In the genomic region with DNA sequence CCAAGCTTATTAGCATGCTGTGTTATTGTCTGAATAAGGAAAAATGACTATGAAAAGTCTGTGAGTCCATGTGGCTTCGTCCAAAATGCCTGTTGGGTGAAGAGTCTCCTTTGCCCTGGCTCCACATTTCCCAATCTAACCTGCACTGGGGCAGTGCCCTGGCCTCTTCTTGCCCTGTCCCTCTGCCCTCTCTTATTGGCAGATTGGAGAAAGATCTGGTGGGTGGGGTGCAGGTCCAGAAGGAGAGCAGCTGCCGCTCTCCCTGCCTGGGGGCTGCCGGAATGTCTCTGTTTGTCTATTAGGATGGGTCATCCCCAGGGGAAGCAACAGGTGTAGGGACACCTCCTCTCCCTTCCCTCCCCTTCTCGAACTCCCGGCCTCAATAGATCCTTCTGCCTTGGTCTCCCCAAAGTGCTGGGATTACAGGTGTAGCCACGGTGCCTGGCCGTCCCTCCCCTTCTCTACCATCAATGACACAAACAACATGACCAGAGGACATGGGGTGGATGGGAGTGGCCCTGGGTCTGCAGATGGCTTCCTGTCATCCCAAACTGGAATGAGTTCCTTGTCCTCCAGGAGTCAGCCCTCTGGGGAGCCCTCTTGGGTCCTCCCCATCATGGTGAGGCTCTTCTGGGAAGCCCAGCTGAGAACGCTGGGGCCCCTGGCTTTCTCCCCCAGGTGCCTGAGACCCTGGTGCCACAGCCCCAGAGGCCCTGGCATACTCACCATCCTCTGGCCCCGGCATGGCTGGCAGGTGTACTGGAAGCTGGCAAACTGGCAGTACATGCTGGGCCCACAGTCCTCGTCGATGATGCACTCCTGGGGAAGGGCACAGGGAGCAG, we compare ENCODE assay signal across 1 cellular context.
TF ChIP-seq lines count a peak whose summit lies in the region.

No MANE protein-coding gene starts in this region.

TF ChIP-seq in SK-N-SH, 30 proteins besides CTCF, POLR2A, EP300 and RAD21 (continued from another document):
- TF ChIP-seq JUND (IDR thresholded peaks at IDR 0.05) (no peak), YY1 (IDR thresholded peaks at IDR 0.05; ENCODE audit: low read depth) (no peak), PBX3 (IDR thresholded peaks at IDR 0.05) (no peak), RXRA (IDR thresholded peaks at IDR 0.05; ENCODE audit: borderline replicate concordance, low read depth) (no peak), USF1 (IDR thresholded peaks at IDR 0.05; ENCODE audit: borderline replicate concordance, low read depth) (no peak), FOXM1 (IDR thresholded peaks at IDR 0.05; ENCODE audit: low read depth) (no peak), GATA2 (CRISPR knock-in tag; IDR thresholded peaks at IDR 0.05) (no peak), POLR2AphosphoS5 (IDR thresholded peaks at IDR 0.05; ENCODE audit: low read depth, low read length) (no peak)
- TF ChIP-seq, protein P1, sequence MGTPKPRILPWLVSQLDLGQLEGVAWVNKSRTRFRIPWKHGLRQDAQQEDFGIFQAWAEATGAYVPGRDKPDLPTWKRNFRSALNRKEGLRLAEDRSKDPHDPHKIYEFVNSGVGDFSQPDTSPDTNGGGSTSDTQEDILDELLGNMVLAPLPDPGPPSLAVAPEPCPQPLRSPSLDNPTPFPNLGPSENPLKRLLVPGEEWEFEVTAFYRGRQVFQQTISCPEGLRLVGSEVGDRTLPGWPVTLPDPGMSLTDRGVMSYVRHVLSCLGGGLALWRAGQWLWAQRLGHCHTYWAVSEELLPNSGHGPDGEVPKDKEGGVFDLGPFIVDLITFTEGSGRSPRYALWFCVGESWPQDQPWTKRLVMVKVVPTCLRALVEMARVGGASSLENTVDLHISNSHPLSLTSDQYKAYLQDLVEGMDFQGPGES (IDR thresholded peaks at IDR 0.05; ENCODE audit: low read depth, low read length), result no peak
- TF ChIP-seq, protein P2, sequence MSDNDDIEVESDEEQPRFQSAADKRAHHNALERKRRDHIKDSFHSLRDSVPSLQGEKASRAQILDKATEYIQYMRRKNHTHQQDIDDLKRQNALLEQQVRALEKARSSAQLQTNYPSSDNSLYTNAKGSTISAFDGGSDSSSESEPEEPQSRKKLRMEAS (IDR thresholded peaks at IDR 0.05; ENCODE audit: low read depth), result no peak
